1 cellular context compared by ENCODE assay signal in genomic region chr12:124927325-124928094, GRCh38.
A peak's percentile ranks its signal among the peaks of the same experiment; 100 is the strongest.
TF ChIP-seq lines count a peak whose summit lies in the region.

No MANE protein-coding gene starts in this region.

TF ChIP-seq in HepG2, 621 proteins besides CTCF, POLR2A, EP300 and RAD21 (continued from another document and continues in another):
- TF ChIP-seq ZNF574 (CRISPR knock-in tag; IDR thresholded peaks at IDR 0.05) (peak; percentile 61), ZNF180 (CRISPR knock-in tag; IDR thresholded peaks at IDR 0.05; ENCODE audit: borderline replicate concordance, low read depth) (no peak), PHF21A (CRISPR knock-in tag; IDR thresholded peaks at IDR 0.05) (peak; percentile 69), ARNTL (CRISPR knock-in tag; IDR thresholded peaks at IDR 0.05) (no peak), ZNF747 (CRISPR knock-in tag; IDR thresholded peaks at IDR 0.05; ENCODE audit: borderline replicate concordance) (peak; percentile 80; the same call in 1 of the 2 replicates), LRRFIP1 (CRISPR knock-in tag; conservative IDR thresholded peaks at IDR 0.05) (0 out of 2 replicates have a peak, but pooled peaks have one; percentile 30), HMG20A (CRISPR knock-in tag; IDR thresholded peaks at IDR 0.05; ENCODE audit: borderline replicate concordance) (no peak; the same call in 1 of the 2 replicates), NRL (CRISPR knock-in tag; IDR thresholded peaks at IDR 0.05; ENCODE audit: borderline replicate concordance) (no peak; the same call in 1 of the 2 replicates), TOE1 (CRISPR knock-in tag; IDR thresholded peaks at IDR 0.05) (peak; percentile 58; the same call in 1 of the 2 replicates), DRAP1 (CRISPR knock-in tag; IDR thresholded peaks at IDR 0.05) (peak; percentile 91), MLX (CRISPR knock-in tag; IDR thresholded peaks at IDR 0.05) (peak; percentile 22; the same call in 1 of the 2 replicates), ZNF549 (CRISPR knock-in tag; IDR thresholded peaks at IDR 0.05) (no peak), BCL6 (CRISPR knock-in tag; IDR thresholded peaks at IDR 0.05) (peak; percentile 24; the same call in 1 of the 2 replicates), ZNF230 (CRISPR knock-in tag; IDR thresholded peaks at IDR 0.05) (0 out of 2 replicates have a peak, but pooled peaks have one; percentile 51), RBM22 (optimal IDR thresholded peaks at IDR 0.05; ENCODE audit: low read length) (peak; percentile 77), ZBTB40 (IDR thresholded peaks at IDR 0.05) (no peak), ZBTB40 (CRISPR knock-in tag; IDR thresholded peaks at IDR 0.05) (peak; percentile 8; the same call in 1 of the 2 replicates), PTBP1 (IDR thresholded peaks at IDR 0.05; ENCODE audit: low read depth, low read length, poor library complexity, severe bottlenecking) (no peak), ZNF772 (CRISPR knock-in tag; IDR thresholded peaks at IDR 0.05) (peak; percentile 73; the same call in 1 of the 2 replicates), ZBTB39 (CRISPR knock-in tag; IDR thresholded peaks at IDR 0.05) (peak; percentile 99), GPN1 (CRISPR knock-in tag; IDR thresholded peaks at IDR 0.05; ENCODE audit: borderline replicate concordance) (no peak), USF2 (IDR thresholded peaks at IDR 0.05; ENCODE audit: low read depth, low read length) (no peak), USF2 (CRISPR knock-in tag; IDR thresholded peaks at IDR 0.05; ENCODE audit: borderline replicate concordance) (0 out of 2 replicates have a peak, but pooled peaks have one; percentile 46), ZNF782 (CRISPR knock-in tag; IDR thresholded peaks at IDR 0.05; ENCODE audit: borderline replicate concordance) (no peak), PBX2 (CRISPR knock-in tag; IDR thresholded peaks at IDR 0.05) (no peak), ZBTB44 (CRISPR knock-in tag; IDR thresholded peaks at IDR 0.05) (no peak), ATF7 (IDR thresholded peaks at IDR 0.05) (no peak), ATF7 (CRISPR knock-in tag; IDR thresholded peaks at IDR 0.05) (peak; percentile 75), FOXP1 (IDR thresholded peaks at IDR 0.05) (no peak), FOXP1 (CRISPR knock-in tag; IDR thresholded peaks at IDR 0.05) (no peak), FOXC1 (CRISPR knock-in tag; IDR thresholded peaks at IDR 0.05; ENCODE audit: borderline replicate concordance) (0 out of 2 replicates have a peak, but pooled peaks have one; percentile 3)
